Comparison of ENCODE assay signal across 10 cellular contexts in genomic region chr2:239393401-239393940, GRCh38. TPM values are rescaled to one million over a fixed set of nuclear protein-coding genes. Genes with fewer than 3 reads are reported as not detected.
DNase-seq lines count a peak whose midpoint lies in the region; ATAC-seq and TF ChIP-seq lines count a peak whose summit lies in the region.
"Had no signal": no experiment of that assay in that cellular context is flagged by ENCODE, and none has a peak within 500 bp of the region (broad histone marks: within the 10 kb centered on the region; RNA-seq: fewer than 3 reads in every experiment).

No MANE protein-coding gene starts in this region.

- H3K27me3 ChIP-seq in body of pancreas (no peaks in the 10 kb centered on the region), upper lobe of left lung (no peaks in the 10 kb centered on the region)

- H3K4me3 ChIP-seq in body of pancreas (no peak overlapping the region), upper lobe of left lung (no peak overlapping the region)

- intact Hi-C loops in body of pancreas (cut with DNase I): no loop called here
- intact Hi-C loops in left colon (cut with DNase I, micrococcal nuclease): loop anchor here in 1 of 2 donors (10.0 kb wide), 1 partner anchor 249 kb away; no protein-coding TSS in a partner anchor
- intact Hi-C loops in Calu3 (cut with micrococcal nuclease; ENCODE audit: unreplicated experiment): loop anchor here (10.0 kb wide), 2 partner anchors 129 to 249 kb away; no protein-coding TSS in a partner anchor

- no peaks in the 10 kb centered on the region for H3K27me3 Mint-ChIP-seq in Calu3 (ENCODE audit: unreplicated experiment)
- H3K27me3 Mint-ChIP-seq: naive B cell had no signal

- TF ChIP-seq EP300 in upper lobe of left lung (IDR thresholded peaks at IDR 0.05): no peak

- H3K4me1 ChIP-seq in body of pancreas (peaks cover 15% of the 10 kb centered on the region), upper lobe of left lung (peaks cover 10 to 30% (median 16%) of the 10 kb centered on the region in 4 donors)

- H3K9me3 ChIP-seq in body of pancreas (no peaks in the 10 kb centered on the region), upper lobe of left lung (no peaks in the 10 kb centered on the region)

- no peaks in the 10 kb centered on the region for H3K4me1 Mint-ChIP-seq in Calu3 (ENCODE audit: low read depth, unreplicated experiment)

- H3K36me3 ChIP-seq in body of pancreas (replicated peaks in 1 of 2; ENCODE audit: insufficient read depth in 1 of 2, low read depth in 2 of 2): no peaks in the 10 kb centered on the region
- peaks cover 0 to 4% (median 2%) of the 10 kb centered on the region in 4 donors for H3K36me3 ChIP-seq in upper lobe of left lung

- no peak overlapping the region for H3K27ac ChIP-seq in body of pancreas
- no peak overlapping the region for H3K27ac ChIP-seq in upper lobe of left lung

- H3K36me3 Mint-ChIP-seq in Calu3 (ENCODE audit: insufficient read depth, unreplicated experiment): no peaks in the 10 kb centered on the region

- ATAC-seq in body of pancreas (no peak), left colon (peak; percentile 79), upper lobe of left lung (ENCODE audit: low FRiP score in 2 of 2) (peak in 1 of 2 donors; percentile 72)

- no peaks in the 10 kb centered on the region for H3K9me3 Mint-ChIP-seq in Calu3 (ENCODE audit: low read depth, unreplicated experiment)
- H3K9me3 Mint-ChIP-seq: naive B cell had no signal

- TF ChIP-seq POLR2A in body of pancreas (IDR thresholded peaks at IDR 0.05) (no peak), upper lobe of left lung (IDR thresholded peaks at IDR 0.05) (no peak)

- WGBS in body of pancreas, 2 donors: 59 to 75% methylated on average over 6 to 7 of the region's 7 CpGs
- WGBS in upper lobe of left lung, 2 donors: 53 to 57% methylated on average over 7 of the region's 7 CpGs

- CTCF ChIA-PET in Calu3 (lab: Charles Lee): no interaction called here

- DNase-seq in activated effector memory CD4-positive, alpha-beta T cell treated with anti-CD3 and anti-CD28 coated beads, Interleukin-2, amount 50 U/mL, for 16 hours: peak; percentile 37
- DNase-seq in activated effector memory CD4-positive, alpha-beta T cell treated with Interleukin-2 at 50 U/mL for 16 hours: no peak
- DNase-seq in body of pancreas (peak in 3 of 4 donors; percentile 27 to 42 (median 41)), left colon (peak in 1 of 2 donors; percentile 75), upper lobe of left lung (peak; percentile 26 to 79), Calu3 (no peak), DMS153 treated with DMSO at 0.1 percent for 48 hours (lab: John Stamatoyannopoulos, UW; ENCODE audit: unreplicated experiment) (no peak)
- no peak for DNase-seq in stimulated activated naive CD4-positive, alpha-beta T cell (lab: John Stamatoyannopoulos, UW)
- DNase-seq: Kasumi-1, naive B cell had no signal

- BruUV-seq in Calu3 (replicated peaks; lab: Mats Ljungman, UMichigan): no TSS peak

- H3K4me3 Mint-ChIP-seq in Calu3 (ENCODE audit: low read depth, unreplicated experiment): no peak overlapping the region

- TF ChIP-seq CTCF in body of pancreas (IDR thresholded peaks at IDR 0.05): no peak
- no peak for TF ChIP-seq CTCF in upper lobe of left lung (IDR thresholded peaks at IDR 0.05)
- TF ChIP-seq CTCF in Calu3 (IDR thresholded peaks at IDR 0.05; ENCODE audit: unreplicated experiment): no peak

- H3K27ac Mint-ChIP-seq in Calu3 (ENCODE audit: unreplicated experiment): no peak overlapping the region

RNA-seq across cellular contexts. Expression of gene HDAC4, which starts 7.3 kb away (rescaled TPM):
- total RNA-seq in body of pancreas (100 to 1,000 TPM in 1 of 2 donors, 1 to 10 TPM in 1; 9.3 to 139 TPM), left colon (10 to 100 TPM; 38.7 to 50.9 TPM), upper lobe of left lung (100 to 1,000 TPM in 1 of 6 donors, 10 to 100 TPM in 5; 16.1 to 108 (median 45.0) TPM), Calu3 (2022) (30.5 and 39.6 TPM in 2 replicates)

Comparison
In these comparisons a context has a peak if more than half of its experiments do, and no peak if none do; other contexts are left out.
1. DNase-seq: peak in activated effector memory CD4-positive, alpha-beta T cell treated with anti-CD3 and anti-CD28 coated beads, Interleukin-2, amount 50 U/mL, for 16 hours (single experiment), body of pancreas (3 of 4) and upper lobe of left lung (2 of 2); none in activated effector memory CD4-positive, alpha-beta T cell treated with Interleukin-2 at 50 U/mL for 16 hours (single experiment), Calu3 (single experiment), DMS153 treated with DMSO at 0.1 percent for 48 hours (single experiment) and stimulated activated naive CD4-positive, alpha-beta T cell (0 of 6).